ENCODE assay signal across 13 cellular contexts in genomic region chr12:1500095-1500801, GRCh38.
DNase-seq lines count a peak whose midpoint lies in the region; ATAC-seq and TF ChIP-seq lines count a peak whose summit lies in the region.
"Had no signal": no experiment of that assay in that cellular context is flagged by ENCODE, and none has a peak within 500 bp of the region (broad histone marks: within the 10 kb centered on the region; RNA-seq: fewer than 3 reads in every experiment).

No MANE protein-coding gene starts in this region.

- no peaks in the 10 kb centered on the region for H3K27me3 ChIP-seq in AG04450 (ENCODE audit: control insufficient read depth, insufficient read depth, low read length)

- peaks cover 8 to 10% of the 10 kb centered on the region in 2 donors for H3K4me1 Mint-ChIP-seq in natural killer cell treated with Interleukin-12 subunit alpha and Interleukin-12 subunit beta and Interleukin-15 and Interleukin-18, amount 100 ng/mL, for 72 hours (ENCODE audit: low read depth in 2 of 2)

- H3K4me3 ChIP-seq in AG04450 (ENCODE audit: low read depth, low read length) = no peak overlapping the region
- no peak overlapping the region for H3K4me3 ChIP-seq in HEK293 (ENCODE audit: low read depth, low read length)

- peak; percentile 68 for DNase-seq in AG04450 (ENCODE audit: low read depth, low spot score)
- peak; percentile 29 for DNase-seq in amniotic epithelial cell (ENCODE audit: low read depth)
- DNase-seq in hepatic stellate cell (ENCODE audit: low spot score) = peak; percentile 81
- DNase-seq in natural killer cell treated with Interleukin-12 subunit alpha and Interleukin-12 subunit beta and Interleukin-15 and Interleukin-18, amount 100 ng/mL, for 72 hours (ENCODE audit: low spot score) = no peak
- no peak for DNase-seq in NCI-H748 (lab: John Stamatoyannopoulos, UW; ENCODE audit: unreplicated experiment)
- DNase-seq: activated CD4-positive, alpha-beta T cell treated with anti-CD3 and anti-CD28 coated beads, Interleukin-2, amount 50 U/mL, for 4 hours; amniotic stem cell; CD4-positive, alpha-beta T cell; NCI-H1092 had no signal

- ATAC-seq in natural killer cell treated with Interleukin-12 subunit alpha and Interleukin-12 subunit beta and Interleukin-15 and Interleukin-18, amount 100 ng/mL, for 72 hours = no peak
- ATAC-seq in HG02973 (IDR thresholded peaks at IDR 0.05; ENCODE audit: unreplicated experiment) (no peak), GM18502 (IDR thresholded peaks at IDR 0.05; ENCODE audit: poor library complexity, unreplicated experiment) (no peak)

- H3K27ac ChIP-seq in AG04450 (ENCODE audit: low read depth, low read length) (peak overlapping the region; percentile 70), HEK293 (ENCODE audit: extremely low read depth, low read depth, low read length) (no peak overlapping the region)

- POLR2A ChIA-PET in AG04450 (lab: Yijun Ruan, JAX) (interaction anchor here (0.8 kb wide), 1 partner anchor 24 kb away, joined by 3 read pairs; no protein-coding TSS in a partner anchor), HEK293 (lab: Yijun Ruan, JAX) (no interaction called here)

- no peak overlapping the region for H3K27ac Mint-ChIP-seq in natural killer cell treated with Interleukin-12 subunit alpha and Interleukin-12 subunit beta and Interleukin-15 and Interleukin-18, amount 100 ng/mL, for 72 hours
- H3K27ac Mint-ChIP-seq: CD4-positive, alpha-beta T cell; memory B cell had no signal

- no peaks in the 10 kb centered on the region for H3K36me3 ChIP-seq in HEK293 (ENCODE audit: control insufficient read depth in 2 of 2, insufficient read depth in 1 of 2, low read length in 2 of 2)

- CTCF ChIA-PET in AG04450 (lab: Charles Lee) (interaction anchor here (0.6 kb wide), 1 partner anchor 953 kb away, joined by 3 read pairs; no protein-coding TSS in a partner anchor), HEK293 (lab: Yijun Ruan, JAX) (no interaction called here)

- H3K4me3 Mint-ChIP-seq in natural killer cell treated with Interleukin-12 subunit alpha and Interleukin-12 subunit beta and Interleukin-15 and Interleukin-18, amount 100 ng/mL, for 72 hours = no peak overlapping the region
- H3K4me3 Mint-ChIP-seq: CD4-positive, alpha-beta T cell; memory B cell had no signal

- H3K4me1 ChIP-seq in HEK293 (ENCODE audit: control insufficient read depth, insufficient read depth, low read length) = no peaks in the 10 kb centered on the region

- TF ChIP-seq CTCF in AG04450 (IDR thresholded peaks at IDR 0.05; ENCODE audit: low read depth, low read length) (no peak), HEK293 (tag by site-specific recombination; IDR thresholded peaks at IDR 0.05) (no peak)

- no peaks in the 10 kb centered on the region for H3K9me3 Mint-ChIP-seq in natural killer cell treated with Interleukin-12 subunit alpha and Interleukin-12 subunit beta and Interleukin-15 and Interleukin-18, amount 100 ng/mL, for 72 hours
- H3K9me3 Mint-ChIP-seq: CD4-positive, alpha-beta T cell; memory B cell had no signal

- H3K36me3 Mint-ChIP-seq in natural killer cell treated with Interleukin-12 subunit alpha and Interleukin-12 subunit beta and Interleukin-15 and Interleukin-18, amount 100 ng/mL, for 72 hours = no peaks in the 10 kb centered on the region
- H3K36me3 Mint-ChIP-seq: memory B cell had no signal

- H3K27me3 Mint-ChIP-seq in natural killer cell treated with Interleukin-12 subunit alpha and Interleukin-12 subunit beta and Interleukin-15 and Interleukin-18, amount 100 ng/mL, for 72 hours = peaks cover 14 to 21% of the 10 kb centered on the region in 2 donors

- H3K9me3 ChIP-seq in AG04450 (ENCODE audit: control insufficient read depth, insufficient read depth, low read length) (peaks cover 15% of the 10 kb centered on the region), HEK293 (ENCODE audit: control insufficient read depth, insufficient read depth, low read depth, low read length) (no peaks in the 10 kb centered on the region)

TF ChIP-seq in HEK293, 187 proteins besides CTCF, POLR2A, EP300 and RAD21:
- TF ChIP-seq ZNF585B (tag by site-specific recombination; IDR thresholded peaks at IDR 0.05) (no peak), ZNF677 (tag by site-specific recombination; IDR thresholded peaks at IDR 0.05) (peak; percentile 83)

Comparison
In these comparisons a context has a peak if more than half of its experiments do, and no peak if none do; other contexts are left out.
1. DNase-seq: peak in AG04450 (single experiment), amniotic epithelial cell (single experiment) and hepatic stellate cell (single experiment); none in natural killer cell treated with Interleukin-12 subunit alpha and Interleukin-12 subunit beta and Interleukin-15 and Interleukin-18, amount 100 ng/mL, for 72 hours (single experiment) and NCI-H748 (single experiment).